ENCODE assay signal across 8 cellular contexts in genomic region chr10:47383254-47384147, GRCh38. TPM values are rescaled to one million over a fixed set of nuclear protein-coding genes. Genes with fewer than 3 reads are reported as not detected.
DNase-seq lines count a peak whose midpoint lies in the region; ATAC-seq, FAIRE-seq and TF ChIP-seq lines count a peak whose summit lies in the region.

No MANE protein-coding gene starts in this region.

- no peaks in the 10 kb centered on the region for H3K27me3 ChIP-seq in MG63
- H3K27me3 ChIP-seq in HepG2 (ENCODE audit: control insufficient read depth in 1 of 2, insufficient read depth in 2 of 2, low read length in 2 of 2) = peaks cover 3 to 20% of the 10 kb centered on the region in 2 experiments; a peak in 4 of 5 replicates
- H3K27me3 ChIP-seq in tibial nerve = no peaks in the 10 kb centered on the region

- H3K4me1 Mint-ChIP-seq in activated naive CD8-positive, alpha-beta T cell treated with anti-CD3 and anti-CD28 coated beads, Interleukin-2, amount 50 U/mL, for 24 hours = peaks cover 6% of the 10 kb centered on the region

- no peak overlapping the region for H3K27ac Mint-ChIP-seq in activated naive CD8-positive, alpha-beta T cell treated with anti-CD3 and anti-CD28 coated beads, Interleukin-2, amount 50 U/mL, for 24 hours

- FAIRE-seq in HepG2 (lab: Jason Lieb, UNC) = no peak

- H3K4me3 ChIP-seq in MG63 (peak overlapping the region; percentile 63), HepG2 (replicated peaks in 1 of 3; ENCODE audit: insufficient read depth in 1 of 3, low read depth in 2 of 3, low read length in 3 of 3) (peak overlapping the region; percentile 58 to 76 (median 66); a peak in 3 of 6 replicates), tibial nerve (peak overlapping the region; percentile 51 to 68 (median 62))

- no peaks in the 10 kb centered on the region for H4K20me1 ChIP-seq in HepG2 (ENCODE audit: insufficient read depth, low read length)

- POLR2A ChIA-PET in HepG2 (lab: Yijun Ruan, JAX) = no interaction called here

- intact Hi-C loops in HepG2 (cut with micrococcal nuclease; ENCODE audit: unreplicated experiment) = no loop called here

- peak overlapping the region; percentile 82 for H3K4me2 ChIP-seq in HepG2 (ENCODE audit: low read depth, low read length)

- no peak overlapping the region for H3K27ac ChIP-seq in HepG2 (ENCODE audit: extremely low read length, insufficient read depth, low read length)
- H3K27ac ChIP-seq in tibial nerve = peak overlapping the region in 3 of 4 donors; percentile 70 to 89 (median 74)

- peaks cover 2% of the 10 kb centered on the region for H3K36me3 Mint-ChIP-seq in activated naive CD8-positive, alpha-beta T cell treated with anti-CD3 and anti-CD28 coated beads, Interleukin-2, amount 50 U/mL, for 24 hours (ENCODE audit: low read depth)

- H3K36me3 ChIP-seq in MG63 = no peaks in the 10 kb centered on the region
- no peaks in the 10 kb centered on the region for H3K36me3 ChIP-seq in HepG2 (replicated peaks in 1 of 2; ENCODE audit: control insufficient read depth in 1 of 2, insufficient read depth in 2 of 2, low read length in 2 of 2)
- H3K36me3 ChIP-seq in tibial nerve = no peaks in the 10 kb centered on the region

- 21% methylated on average over 9 of the region's 9 CpGs for WGBS in HepG2 (ENCODE audit: low lambda C conversion rate)
- WGBS in tibial nerve, 2 donors = 16 to 17% methylated on average over 9 of the region's 9 CpGs

- H3K79me2 ChIP-seq in HepG2 (ENCODE audit: insufficient read depth, low read length) = no peaks in the 10 kb centered on the region

- H2AFZ ChIP-seq in HepG2 (ENCODE audit: low read length) = no peak overlapping the region

- no peak for TF ChIP-seq RAD21 in HepG2 (CRISPR knock-in tag; IDR thresholded peaks at IDR 0.05)

- H3K9me3 ChIP-seq in MG63 = no peaks in the 10 kb centered on the region
- H3K9me3 ChIP-seq in HepG2 (ENCODE audit: low read length) = 0 out of 2 replicates have a peak, but pooled peaks cover 4% of the 10 kb centered on the region
- no peaks in the 10 kb centered on the region for H3K9me3 ChIP-seq in tibial nerve

- in situ Hi-C loops in HepG2 (cut with HindIII; ENCODE audit: extremely low pct_ligation_motif_present, low pct_unique_long_range_greater_than_20kb) = loop anchor here (5.0 to 10.0 kb wide), 2 partner anchors 1101 to 1279 kb away; no protein-coding TSS in a partner anchor

- H3K4me1 ChIP-seq in HepG2 (ENCODE audit: insufficient read depth, low read length) = peaks cover 32% of the 10 kb centered on the region
- peaks cover 0 to 16% (median 0%) of the 10 kb centered on the region in 4 donors for H3K4me1 ChIP-seq in tibial nerve

- TF ChIP-seq CTCF in HepG2 (CRISPR knock-in tag; IDR thresholded peaks at IDR 0.05) (no peak), tibial nerve (IDR thresholded peaks at IDR 0.05) (no peak), GM10266 (IDR thresholded peaks at IDR 0.05; ENCODE audit: control insufficient read depth, insufficient read depth, low read depth, missing control alignments) (no peak)

- peaks cover 13% of the 10 kb centered on the region for H3K9me3 Mint-ChIP-seq in activated naive CD8-positive, alpha-beta T cell treated with anti-CD3 and anti-CD28 coated beads, Interleukin-2, amount 50 U/mL, for 24 hours

- CTCF ChIA-PET in HepG2 (lab: Yijun Ruan, JAX; ENCODE audit: low intra/inter-chr PET ratio, low total read pairs) = no interaction called here

- no TSS peak for BruUV-seq in HepG2 (replicated peaks; lab: Mats Ljungman, UMichigan)

- peak overlapping the region; percentile 78 for H3K4me3 Mint-ChIP-seq in activated naive CD8-positive, alpha-beta T cell treated with anti-CD3 and anti-CD28 coated beads, Interleukin-2, amount 50 U/mL, for 24 hours

- TF ChIP-seq EP300 in HepG2 (IDR thresholded peaks at IDR 0.05; ENCODE audit: low read depth in 2 of 2, low read length in 2 of 2) = no peak
- no peak for TF ChIP-seq EP300 in HepG2 (CRISPR knock-in tag; IDR thresholded peaks at IDR 0.05; ENCODE audit: borderline replicate concordance)
- no peak for TF ChIP-seq EP300 in tibial nerve (IDR thresholded peaks at IDR 0.05)

- no peak overlapping the region for H3K9ac ChIP-seq in HepG2 (ENCODE audit: insufficient read depth, low read depth, low read length)

- DNase-seq in D341Med (ENCODE audit: low spot score) = peak; percentile 57
- no peak for DNase-seq in MG63
- no peak for DNase-seq in activated naive CD8-positive, alpha-beta T cell treated with anti-CD3 and anti-CD28 coated beads, Interleukin-2, amount 50 U/mL, for 24 hours
- DNase-seq in HepG2 (ENCODE audit: low spot score) = no peak
- no peak for DNase-seq in tibial nerve (ENCODE audit: low spot score in 2 of 2)
- no peak for DNase-seq in GM10266 (ENCODE audit: extremely low spot score)
- DNase-seq in effector CD4-positive, alpha-beta T cell = no peak

- no peak for ATAC-seq in activated naive CD8-positive, alpha-beta T cell treated with anti-CD3 and anti-CD28 coated beads, Interleukin-2, amount 50 U/mL, for 24 hours
- ATAC-seq in HepG2 (no peak), HG03039 (IDR thresholded peaks at IDR 0.05; ENCODE audit: unreplicated experiment) (no peak)

- peaks cover 61% of the 10 kb centered on the region for H3K27me3 Mint-ChIP-seq in activated naive CD8-positive, alpha-beta T cell treated with anti-CD3 and anti-CD28 coated beads, Interleukin-2, amount 50 U/mL, for 24 hours

- TF ChIP-seq POLR2A in HepG2 (IDR thresholded peaks at IDR 0.05; ENCODE audit: insufficient read depth in 1 of 2, low read depth in 2 of 2, low read length in 2 of 2) (no peak), tibial nerve (IDR thresholded peaks at IDR 0.05) (no peak)

TF ChIP-seq in HepG2, 621 proteins besides CTCF, POLR2A, EP300 and RAD21 (continues in another document):
- TF ChIP-seq ZNF746 (CRISPR knock-in tag; IDR thresholded peaks at IDR 0.05) (no peak), ZNF501 (CRISPR knock-in tag; IDR thresholded peaks at IDR 0.05) (no peak), ZNF441 (CRISPR knock-in tag; IDR thresholded peaks at IDR 0.05; ENCODE audit: borderline replicate concordance) (no peak), ZMAT5 (CRISPR knock-in tag; IDR thresholded peaks at IDR 0.05; ENCODE audit: borderline replicate concordance, low read depth) (no peak)

RNA-seq across cellular contexts. Expression of gene ZNF488, which starts 0.6 kb away (rescaled TPM):
- total RNA-seq in MG63 (2014; rRNA removed; shearing (Covaris generic); ENCODE audit: low replicate concordance) = 0.07 TPM in 1 of 2 replicates, not detected in the other
- total RNA-seq in HepG2 (2016; rRNA removed; fragmentation: Illumina TruSeq; extraction: Trizol) (0.13 and 0.17 TPM in 2 replicates), tibial nerve (1 to 10 TPM in 2 of 4 donors, under 1 TPM in 1, not detected in 1; 0.59 to 1.1 (median 1.0) TPM)
- total RNA-seq in HepG2 (2016; cell fraction: cytosol; rRNA removed; fragmentation: Illumina TruSeq; extraction: Trizol; ENCODE audit: low read depth) = not detected in 2 replicates
- total RNA-seq in HepG2 (2016; cell fraction: insoluble cytoplasmic fraction; rRNA removed; fragmentation: Illumina TruSeq; extraction: Trizol) = 0.11 and 0.18 TPM in 2 replicates
- 0.09 and 0.10 TPM in 2 replicates for total RNA-seq in HepG2 (2016; cell fraction: membrane; rRNA removed; fragmentation: Illumina TruSeq; extraction: Trizol)
- 0.09 TPM in 2 replicates for total RNA-seq in HepG2 (2016; cell fraction: nucleus; rRNA removed; fragmentation: Illumina TruSeq; extraction: Trizol)
- polyA plus RNA-seq in HepG2 (2011; rRNA removed) = 0.10 and 0.15 TPM in 2 replicates
- polyA plus RNA-seq in HepG2 (2011; cell fraction: cytosol; rRNA removed) = 0.09 TPM in 2 replicates
- polyA plus RNA-seq in HepG2 (2011; cell fraction: nucleus; rRNA removed) = 0.17 and 0.18 TPM in 2 replicates
- 0.13 and 0.17 TPM in 2 replicates for polyA plus RNA-seq in HepG2 (2012)
- not detected in 2 replicates for polyA plus RNA-seq in HepG2 (2016; cell fraction: cytosol; fragmentation: Illumina TruSeq; extraction: Trizol; ENCODE audit: low read depth)
- 0.22 and 0.45 TPM in 2 replicates for polyA plus RNA-seq in HepG2 (2016; cell fraction: insoluble cytoplasmic fraction; fragmentation: Illumina TruSeq; extraction: Trizol; ENCODE audit: low read depth)
- polyA plus RNA-seq in HepG2 (2016; cell fraction: membrane; fragmentation: Illumina TruSeq; extraction: Trizol; ENCODE audit: low read depth) = 0.07 and 0.12 TPM in 2 replicates
- polyA plus RNA-seq in HepG2 (2016; cell fraction: nucleus; fragmentation: Illumina TruSeq; extraction: Trizol; ENCODE audit: insufficient read depth, low read depth) = 0.21 TPM in 1 of 2 replicates, not detected in the other
- polyA minus RNA-seq in HepG2 (2011; rRNA and poly(A)+ RNA removed; ENCODE audit: low replicate concordance) = 0.34 and 2.9 TPM in 2 replicates
- polyA minus RNA-seq in HepG2 (2011; cell fraction: cytosol; rRNA and poly(A)+ RNA removed) = not detected in 2 replicates
- polyA minus RNA-seq in HepG2 (2011; cell fraction: nucleus; rRNA and poly(A)+ RNA removed) = 0.12 TPM in 1 of 2 replicates, not detected in the other

RNA-seq across cellular contexts. Expression of gene RBP3, which starts 35.3 kb away (rescaled TPM):
- total RNA-seq in MG63 (2014; rRNA removed; shearing (Covaris generic); ENCODE audit: low replicate concordance) = not detected in 2 replicates
- total RNA-seq in HepG2 (2016; rRNA removed; fragmentation: Illumina TruSeq; extraction: Trizol) = not detected in 2 replicates
- not detected in 2 replicates for total RNA-seq in HepG2 (2016; cell fraction: cytosol; rRNA removed; fragmentation: Illumina TruSeq; extraction: Trizol; ENCODE audit: low read depth)
- not detected in 2 replicates for total RNA-seq in HepG2 (2016; cell fraction: insoluble cytoplasmic fraction; rRNA removed; fragmentation: Illumina TruSeq; extraction: Trizol)
- total RNA-seq in HepG2 (2016; cell fraction: membrane; rRNA removed; fragmentation: Illumina TruSeq; extraction: Trizol) = not detected in 2 replicates
- total RNA-seq in HepG2 (2016; cell fraction: nucleus; rRNA removed; fragmentation: Illumina TruSeq; extraction: Trizol) = not detected in 2 replicates
- polyA plus RNA-seq in HepG2 (2011; rRNA removed) = not detected in 2 replicates
- polyA plus RNA-seq in HepG2 (2011; cell fraction: cytosol; rRNA removed) = not detected in 2 replicates
- not detected in 2 replicates for polyA plus RNA-seq in HepG2 (2011; cell fraction: nucleus; rRNA removed)
- not detected in 2 replicates for polyA plus RNA-seq in HepG2 (2012)
- not detected in 2 replicates for polyA plus RNA-seq in HepG2 (2016; cell fraction: cytosol; fragmentation: Illumina TruSeq; extraction: Trizol; ENCODE audit: low read depth)
- not detected in 2 replicates for polyA plus RNA-seq in HepG2 (2016; cell fraction: insoluble cytoplasmic fraction; fragmentation: Illumina TruSeq; extraction: Trizol; ENCODE audit: low read depth)
- not detected in 2 replicates for polyA plus RNA-seq in HepG2 (2016; cell fraction: membrane; fragmentation: Illumina TruSeq; extraction: Trizol; ENCODE audit: low read depth)
- polyA plus RNA-seq in HepG2 (2016; cell fraction: nucleus; fragmentation: Illumina TruSeq; extraction: Trizol; ENCODE audit: insufficient read depth, low read depth) = not detected in 2 replicates
- polyA minus RNA-seq in HepG2 (2011; rRNA and poly(A)+ RNA removed; ENCODE audit: low replicate concordance) = 0.07 TPM in 1 of 2 replicates, not detected in the other
- polyA minus RNA-seq in HepG2 (2011; cell fraction: cytosol; rRNA and poly(A)+ RNA removed) = not detected in 2 replicates
- polyA minus RNA-seq in HepG2 (2011; cell fraction: nucleus; rRNA and poly(A)+ RNA removed) = not detected in 2 replicates
- not detected for total RNA-seq in tibial nerve
